In the genomic region with DNA sequence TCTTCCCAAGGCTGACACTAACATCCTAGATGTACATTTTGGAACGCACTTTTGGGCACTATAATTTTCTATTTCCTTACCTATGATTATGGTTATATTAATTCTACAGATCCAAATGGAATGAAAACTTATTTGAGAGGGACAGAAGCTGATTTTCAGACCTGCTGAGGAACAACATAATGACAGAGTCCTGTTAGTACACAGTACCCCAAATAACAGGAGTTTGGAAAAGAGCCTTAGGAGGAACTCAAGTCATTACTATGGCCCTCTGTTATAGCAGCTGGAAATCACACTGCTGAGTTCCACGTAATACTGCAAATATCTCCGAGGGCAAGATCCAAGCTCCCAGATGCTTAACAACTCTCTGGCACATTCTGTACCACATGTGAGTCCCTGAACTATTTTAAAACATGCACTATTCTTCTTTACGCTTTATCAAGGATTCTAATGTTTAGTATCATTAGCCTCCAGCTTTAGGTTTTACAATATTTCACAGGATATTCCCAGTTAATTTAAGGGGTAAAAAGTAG, we compare ENCODE assay signal across 32 cellular contexts.
DNase-seq lines count a peak whose midpoint lies in the region; ATAC-seq lines count a peak whose summit lies in the region.
"Had no signal": no experiment of that assay in that cellular context is flagged by ENCODE, and none has a peak within 500 bp of the region (broad histone marks: within the 10 kb centered on the region; RNA-seq: fewer than 3 reads in every experiment).

No MANE protein-coding gene starts in this region.

- ATAC-seq in left ventricle myocardium superior (peak; percentile 80), GM19351 (IDR thresholded peaks at IDR 0.05; ENCODE audit: unreplicated experiment) (no peak)
- ATAC-seq: foreskin keratinocyte, mucosa of descending colon, Panc1, pancreas had no signal

- H3K27ac ChIP-seq in cingulate gyrus (ENCODE audit: low read depth, low read length), result peak overlapping the region; percentile 44
- H3K27ac ChIP-seq: brain microvascular endothelial cell, colonic mucosa, foreskin keratinocyte, HL-60, pancreas, spleen, thyroid gland, vagina had no signal

- intact Hi-C loops in left ventricle myocardium superior (cut with micrococcal nuclease), result no loop called here

- peak; percentile 44 for DNase-seq in GM03348 (ENCODE audit: low spot score)
- DNase-seq in left ventricle myocardium superior, result no peak
- peak; percentile 75 for DNase-seq in pons (ENCODE audit: low spot score)
- DNase-seq in EL, result no peak
- no peak for DNase-seq in GM19238 (ENCODE audit: insufficient read length, low spot score)
- DNase-seq in NCI-H1930 (lab: John Stamatoyannopoulos, UW), result no peak
- DNase-seq: activated CD4-positive, alpha-beta memory T cell treated with anti-CD3 and anti-CD28 coated beads, Interleukin-2, amount 10 ng/mL, durations not matched to agents 7 days and 5 days; activated CD4-positive, alpha-beta T cell treated with anti-CD3 and anti-CD28 coated beads for 1 hour; activated naive CD4-positive, alpha-beta T cell treated with anti-CD3 and anti-CD28 coated beads, Interleukin-2, amount 50 U/mL, for 16 hours; amniotic stem cell; brain microvascular endothelial cell; colonic mucosa; DMS153; effector memory CD4-positive, alpha-beta T cell; foreskin keratinocyte; KBM-7; kidney; MG63; mucosa of descending colon; NCI-H1417; NCI-H2029 treated with DMSO at 0.1 percent for 48 hours; NCI-H345; NCI-H748 treated with DMSO at 0.1 percent for 48 hours; pancreas; spleen; stimulated activated CD4-positive, alpha-beta T cell treated with anti-CD3 and anti-CD28 coated beads, Interleukin-2, amount 100 ng/mL, for 24 hours; thyroid gland had no signal

Comparison
In these comparisons a context has a peak if more than half of its experiments do, and no peak if none do; other contexts are left out.
1. DNase-seq: peak in GM03348 (single experiment) and pons (single experiment); none in left ventricle myocardium superior (single experiment), EL (single experiment), GM19238 (single experiment) and NCI-H1930 (0 of 2).